In genomic region chr15:29621626-29622025, GRCh38 we compare ENCODE assay signal across 24 cellular contexts.
"Had no signal": no experiment of that assay in that cellular context is flagged by ENCODE, and none has a peak within 500 bp of the region (broad histone marks: within the 10 kb centered on the region; RNA-seq: fewer than 3 reads in every experiment).

No MANE protein-coding gene starts in this region.

- H3K4me1 ChIP-seq: colonic mucosa, esophagus squamous epithelium, gastrocnemius medialis, heart right ventricle, left lung, lower lobe of right lung had no signal

- ATAC-seq: effector memory CD8-positive, alpha-beta T cell; esophagus mucosa; gastrocnemius medialis; heart right ventricle; left cardiac atrium; left lung; left ventricle myocardium superior; lower lobe of right lung; mucosa of descending colon had no signal

- DNase-seq: colonic mucosa; cortex of kidney; effector CD8-positive, alpha-beta T cell; effector memory CD8-positive, alpha-beta T cell; endodermal cell; erythroblast; esophagus squamous epithelium; foreskin fibroblast; foreskin melanocyte; gastrocnemius medialis; glutamatergic neuron; heart right ventricle; hippocampal formation; left cardiac atrium; left lung; left ventricle myocardium superior; lower lobe of right lung; mesenchymal stem cell; mucosa of descending colon; naive B cell had no signal

- H3K4me1 Mint-ChIP-seq: endodermal cell, mesothelial cell of epicardium, naive B cell had no signal

- H3K4me3 ChIP-seq: colonic mucosa, esophagus squamous epithelium, gastrocnemius medialis, heart right ventricle, left lung, lower lobe of right lung, mucosa of descending colon had no signal

- H3K36me3 Mint-ChIP-seq: mesothelial cell of epicardium, naive B cell had no signal

- H3K9me3 Mint-ChIP-seq: dendritic cell treated with granulocyte-macrophage colony-stimulating factor and Interleukin-4, amounts not matched to agents 40 ng/mL and 50 ng/mL, for 4 days; effector memory CD8-positive, alpha-beta T cell had no signal

- H3K9me3 ChIP-seq: colonic mucosa, esophagus squamous epithelium, gastrocnemius medialis, heart right ventricle, left lung, lower lobe of right lung, mucosa of descending colon had no signal

- H3K27me3 Mint-ChIP-seq: dendritic cell treated with granulocyte-macrophage colony-stimulating factor and Interleukin-4, amounts not matched to agents 40 ng/mL and 50 ng/mL, for 4 days; naive B cell had no signal

- H3K27ac ChIP-seq: colonic mucosa, epithelial cell of prostate, esophagus squamous epithelium, gastrocnemius medialis, heart right ventricle, left lung, lower lobe of right lung had no signal

- H3K27ac Mint-ChIP-seq: dendritic cell treated with granulocyte-macrophage colony-stimulating factor and Interleukin-4, amounts not matched to agents 40 ng/mL and 50 ng/mL, for 4 days; effector memory CD8-positive, alpha-beta T cell; endodermal cell; mesothelial cell of epicardium had no signal

- H3K36me3 ChIP-seq: colonic mucosa, esophagus squamous epithelium, gastrocnemius medialis, heart right ventricle, left lung, lower lobe of right lung had no signal

- H3K4me3 Mint-ChIP-seq: dendritic cell treated with granulocyte-macrophage colony-stimulating factor and Interleukin-4, amounts not matched to agents 40 ng/mL and 50 ng/mL, for 4 days; effector memory CD8-positive, alpha-beta T cell; endodermal cell; mesothelial cell of epicardium; naive B cell had no signal

- H3K27me3 ChIP-seq: colonic mucosa, gastrocnemius medialis, left lung had no signal
